ENCODE assay signal across 22 cellular contexts in genomic region chr1:175522880-175523279, GRCh38.
DNase-seq lines count a peak whose midpoint lies in the region; ATAC-seq, FAIRE-seq and TF ChIP-seq lines count a peak whose summit lies in the region.
"Had no signal": no experiment of that assay in that cellular context is flagged by ENCODE, and none has a peak within 500 bp of the region (broad histone marks: within the 10 kb centered on the region; RNA-seq: fewer than 3 reads in every experiment).

No MANE protein-coding gene starts in this region.

- no TSS peak for BruUV-seq in HepG2 (replicated peaks; lab: Mats Ljungman, UMichigan)

- no peak overlapping the region for H2AFZ ChIP-seq in HepG2 (ENCODE audit: low read length)

- TF ChIP-seq EP300 in HepG2 (IDR thresholded peaks at IDR 0.05; ENCODE audit: low read depth in 2 of 2, low read length in 2 of 2) (no peak), HepG2 (CRISPR knock-in tag; IDR thresholded peaks at IDR 0.05; ENCODE audit: borderline replicate concordance) (no peak)

- peaks cover 24 to 30% of the 10 kb centered on the region in 2 donors for H3K4me1 Mint-ChIP-seq in natural killer cell treated with Interleukin-12 subunit alpha and Interleukin-12 subunit beta and Interleukin-15 and Interleukin-18, amount 100 ng/mL, for 72 hours (ENCODE audit: low read depth in 2 of 2)

- intact Hi-C loops in HepG2 (cut with micrococcal nuclease; ENCODE audit: unreplicated experiment) (no loop called here), right lobe of liver (cut with DNase I) (no loop called here)

- H3K4me3 Mint-ChIP-seq in natural killer cell treated with Interleukin-12 subunit alpha and Interleukin-12 subunit beta and Interleukin-15 and Interleukin-18, amount 100 ng/mL, for 72 hours, result no peak overlapping the region
- H3K4me3 Mint-ChIP-seq: B cell; CD4-positive, alpha-beta T cell; CD8-positive, alpha-beta T cell had no signal

- no peak overlapping the region for H3K27ac Mint-ChIP-seq in natural killer cell treated with Interleukin-12 subunit alpha and Interleukin-12 subunit beta and Interleukin-15 and Interleukin-18, amount 100 ng/mL, for 72 hours
- H3K27ac Mint-ChIP-seq: B cell; CD4-positive, alpha-beta T cell; CD8-positive, alpha-beta T cell had no signal

- in situ Hi-C loops in HepG2 (cut with HindIII; ENCODE audit: extremely low pct_ligation_motif_present, low pct_unique_long_range_greater_than_20kb), result no loop called here

- H3K36me3 ChIP-seq in liver (ENCODE audit: control insufficient read depth in 4 of 4, insufficient read depth in 3 of 4, low read depth in 1 of 4, low read length in 3 of 4) (no peaks in the 10 kb centered on the region), HepG2 (replicated peaks in 1 of 2; ENCODE audit: control insufficient read depth in 1 of 2, insufficient read depth in 2 of 2, low read length in 2 of 2) (no peaks in the 10 kb centered on the region), right lobe of liver (no peaks in the 10 kb centered on the region)
- H3K36me3 ChIP-seq: BLaER1 treated with 17β-estradiol and CSF1 and Interleukin-3, amounts not matched to agents 10 nM and 100 nM had no signal

- H3K9ac ChIP-seq in liver (ENCODE audit: low read depth in 1 of 2, low read length in 2 of 2), result no peak overlapping the region
- no peak overlapping the region for H3K9ac ChIP-seq in HepG2 (ENCODE audit: insufficient read depth, low read depth, low read length)
- H3K9ac ChIP-seq: BLaER1 treated with 17β-estradiol and CSF1 and Interleukin-3, amounts not matched to agents 10 nM and 100 nM had no signal

- WGBS in liver, result 39% methylated on average over 5 of the region's 5 CpGs
- 11% methylated on average over 5 of the region's 5 CpGs for WGBS in HepG2 (ENCODE audit: low lambda C conversion rate)
- WGBS in right lobe of liver (ENCODE audit: insufficient coverage, low coverage, low lambda C conversion rate, missing lambda C conversion rate), result 26% methylated on average over 5 of the region's 5 CpGs

- no peak overlapping the region for H3K4me2 ChIP-seq in HepG2 (ENCODE audit: low read depth, low read length)
- H3K4me2 ChIP-seq: A549 had no signal

- H3K27ac ChIP-seq in liver (ENCODE audit: low read depth in 1 of 2, low read length in 2 of 2), result no peak overlapping the region
- H3K27ac ChIP-seq in HepG2 (ENCODE audit: extremely low read length, insufficient read depth, low read length), result no peak overlapping the region
- H3K27ac ChIP-seq in right lobe of liver, result no peak overlapping the region
- H3K27ac ChIP-seq: 22Rv1, A549, C4-2B had no signal

- TF ChIP-seq RAD21 in liver (IDR thresholded peaks at IDR 0.05) (peak; percentile 15 to 34), HepG2 (CRISPR knock-in tag; IDR thresholded peaks at IDR 0.05) (no peak)

- POLR2A ChIA-PET in HepG2 (lab: Yijun Ruan, JAX), result no interaction called here

- ATAC-seq in HepG2 (no peak), right lobe of liver (peak; percentile 15 to 64 (median 38)), HG03108 (IDR thresholded peaks at IDR 0.05; ENCODE audit: unreplicated experiment) (no peak)
- peak; percentile 65 to 71 for ATAC-seq in natural killer cell treated with Interleukin-12 subunit alpha and Interleukin-12 subunit beta and Interleukin-15 and Interleukin-18, amount 100 ng/mL, for 72 hours
- ATAC-seq: A549; CD8-positive, alpha-beta T cell had no signal

- CTCF ChIA-PET in HepG2 (lab: Yijun Ruan, JAX; ENCODE audit: low intra/inter-chr PET ratio, low total read pairs), result no interaction called here

- peaks cover 0 to 8% of the 10 kb centered on the region in 2 donors for H3K27me3 Mint-ChIP-seq in natural killer cell treated with Interleukin-12 subunit alpha and Interleukin-12 subunit beta and Interleukin-15 and Interleukin-18, amount 100 ng/mL, for 72 hours

- peaks cover 12% of the 10 kb centered on the region for H3K9me3 Mint-ChIP-seq in natural killer cell treated with Interleukin-12 subunit alpha and Interleukin-12 subunit beta and Interleukin-15 and Interleukin-18, amount 100 ng/mL, for 72 hours
- H3K9me3 Mint-ChIP-seq: CD4-positive, alpha-beta T cell; CD8-positive, alpha-beta T cell had no signal

- H3K9me3 ChIP-seq in liver (ENCODE audit: control insufficient read depth in 4 of 4, low read length in 3 of 4), result no peaks in the 10 kb centered on the region
- no peaks in the 10 kb centered on the region for H3K9me3 ChIP-seq in HepG2 (ENCODE audit: low read length)
- no peaks in the 10 kb centered on the region for H3K9me3 ChIP-seq in right lobe of liver
- H3K9me3 ChIP-seq: A549, Caco-2 had no signal

- TF ChIP-seq POLR2A in HepG2 (IDR thresholded peaks at IDR 0.05; ENCODE audit: insufficient read depth in 1 of 2, low read depth in 2 of 2, low read length in 2 of 2) (no peak), right lobe of liver (IDR thresholded peaks at IDR 0.05) (no peak)

- H3K4me1 ChIP-seq in liver (ENCODE audit: control insufficient read depth in 4 of 4, insufficient read depth in 4 of 4, low read length in 3 of 4) (peaks cover 12 to 37% (median 20%) of the 10 kb centered on the region in 4 donors), HepG2 (ENCODE audit: insufficient read depth, low read length) (no peaks in the 10 kb centered on the region), right lobe of liver (peaks cover 0 to 16% (median 7%) of the 10 kb centered on the region in 4 donors)
- H3K4me1 ChIP-seq: A549, Caco-2 had no signal

- no peak for FAIRE-seq in HepG2 (lab: Jason Lieb, UNC)
- FAIRE-seq: A549, D721Med, G401.6, GM12891, GM19239 had no signal

- H3K4me3 ChIP-seq in liver (ENCODE audit: low read depth in 1 of 3, low read length in 3 of 3) (no peak overlapping the region), HepG2 (replicated peaks in 1 of 3; ENCODE audit: insufficient read depth in 1 of 3, low read depth in 2 of 3, low read length in 3 of 3) (no peak overlapping the region), right lobe of liver (no peak overlapping the region)
- H3K4me3 ChIP-seq: A549; BLaER1 treated with 17β-estradiol and CSF1 and Interleukin-3, amounts not matched to agents 10 nM and 100 nM had no signal

- H4K20me1 ChIP-seq in HepG2 (ENCODE audit: insufficient read depth, low read length), result no peaks in the 10 kb centered on the region
- H4K20me1 ChIP-seq: BLaER1 treated with 17β-estradiol and CSF1 and Interleukin-3, amounts not matched to agents 10 nM and 100 nM had no signal

- H3K36me3 Mint-ChIP-seq in natural killer cell treated with Interleukin-12 subunit alpha and Interleukin-12 subunit beta and Interleukin-15 and Interleukin-18, amount 100 ng/mL, for 72 hours, result peaks cover 14% of the 10 kb centered on the region
- H3K36me3 Mint-ChIP-seq: CD8-positive, alpha-beta T cell had no signal

- no peaks in the 10 kb centered on the region for H3K79me2 ChIP-seq in HepG2 (ENCODE audit: insufficient read depth, low read length)

- no peak for DNase-seq in HepG2 (ENCODE audit: low spot score)
- peak in 2 of 3 donors; percentile 45 to 49 for DNase-seq in right lobe of liver
- DNase-seq in natural killer cell treated with Interleukin-12 subunit alpha and Interleukin-12 subunit beta and Interleukin-15 and Interleukin-18, amount 100 ng/mL, for 72 hours (ENCODE audit: low spot score), result no peak
- DNase-seq in NCI-H1092 (lab: John Stamatoyannopoulos, UW), result no peak
- DNase-seq: AML-193; Caco-2; Calu3; CD4-positive, alpha-beta T cell; CD8-positive, alpha-beta T cell; DMS79 treated with DMSO at 0.1 percent for 48 hours; GF-D8 had no signal

- no peak for TF ChIP-seq CTCF in liver (IDR thresholded peaks at IDR 0.05; ENCODE audit: low read depth, low read length, missing input control)
- no peak for TF ChIP-seq CTCF in HepG2 (CRISPR knock-in tag; IDR thresholded peaks at IDR 0.05)
- TF ChIP-seq CTCF in right lobe of liver (IDR thresholded peaks at IDR 0.05), result no peak

- H3K27me3 ChIP-seq in liver (ENCODE audit: control insufficient read depth in 4 of 4, insufficient read depth in 4 of 4, low read length in 3 of 4) (no peaks in the 10 kb centered on the region), HepG2 (ENCODE audit: control insufficient read depth in 1 of 2, insufficient read depth in 2 of 2, low read length in 2 of 2) (peaks cover 0 to 3% of the 10 kb centered on the region in 2 experiments; a peak in 1 of 5 replicates), right lobe of liver (no peaks in the 10 kb centered on the region)
- H3K27me3 ChIP-seq: BLaER1 treated with 17β-estradiol and CSF1 and Interleukin-3, amounts not matched to agents 10 nM and 100 nM had no signal

TF ChIP-seq in liver, 16 proteins besides CTCF, POLR2A, EP300 and RAD21 (continues in another document):
- peak; percentile 26 for TF ChIP-seq YY1 (IDR thresholded peaks at IDR 0.05)
- peak in 1 of 2 donors; percentile 12 for TF ChIP-seq JUND (IDR thresholded peaks at IDR 0.05)
- peak; percentile 75 for TF ChIP-seq SP1 (IDR thresholded peaks at IDR 0.05)

TF ChIP-seq in HepG2, 621 proteins besides CTCF, POLR2A, EP300 and RAD21 (continues in another document):
- TF ChIP-seq ZNF550 (CRISPR knock-in tag; IDR thresholded peaks at IDR 0.05; ENCODE audit: borderline replicate concordance) (no peak), ZNF816 (CRISPR knock-in tag; IDR thresholded peaks at IDR 0.05; ENCODE audit: borderline replicate concordance) (no peak), E2F5 (CRISPR knock-in tag; conservative IDR thresholded peaks at IDR 0.05) (no peak), ZNF616 (CRISPR knock-in tag; IDR thresholded peaks at IDR 0.05; ENCODE audit: low read depth) (no peak), SAP130 (CRISPR knock-in tag; IDR thresholded peaks at IDR 0.05; ENCODE audit: low read depth) (no peak), ERF (CRISPR knock-in tag; IDR thresholded peaks at IDR 0.05) (no peak)
- TF ChIP-seq, protein P1, sequence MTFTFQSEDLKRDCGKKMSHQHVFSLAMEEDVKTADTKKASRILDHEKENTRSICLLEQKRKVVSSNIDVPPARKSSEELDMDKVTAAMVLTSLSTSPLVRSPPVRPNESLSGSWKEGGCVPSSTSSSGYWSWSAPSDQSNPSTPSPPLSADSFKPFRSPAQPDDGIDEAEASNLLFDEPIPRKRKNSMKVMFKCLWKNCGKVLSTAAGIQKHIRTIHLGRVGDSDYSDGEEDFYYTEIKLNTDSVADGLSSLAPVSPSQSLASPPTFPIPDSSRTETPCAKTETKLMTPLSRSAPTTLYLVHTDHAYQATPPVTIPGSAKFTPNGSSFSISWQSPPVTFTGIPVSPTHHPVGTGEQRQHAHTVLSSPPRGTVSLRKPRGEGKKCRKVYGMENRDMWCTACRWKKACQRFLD (CRISPR knock-in tag; IDR thresholded peaks at IDR 0.05; ENCODE audit: borderline replicate concordance), result no peak

Comparison
In these comparisons a context has a peak if more than half of its experiments do, and no peak if none do; other contexts are left out.
1. ATAC-seq: peak in right lobe of liver (4 of 4) and natural killer cell treated with Interleukin-12 subunit alpha and Interleukin-12 subunit beta and Interleukin-15 and Interleukin-18, amount 100 ng/mL, for 72 hours (2 of 2); none in HepG2 (single experiment) and HG03108 (single experiment).
2. DNase-seq: peak in right lobe of liver (2 of 3); none in HepG2 (single experiment), natural killer cell treated with Interleukin-12 subunit alpha and Interleukin-12 subunit beta and Interleukin-15 and Interleukin-18, amount 100 ng/mL, for 72 hours (single experiment) and NCI-H1092 (single experiment).